28 cellular contexts compared by ENCODE assay signal in the genomic region with DNA sequence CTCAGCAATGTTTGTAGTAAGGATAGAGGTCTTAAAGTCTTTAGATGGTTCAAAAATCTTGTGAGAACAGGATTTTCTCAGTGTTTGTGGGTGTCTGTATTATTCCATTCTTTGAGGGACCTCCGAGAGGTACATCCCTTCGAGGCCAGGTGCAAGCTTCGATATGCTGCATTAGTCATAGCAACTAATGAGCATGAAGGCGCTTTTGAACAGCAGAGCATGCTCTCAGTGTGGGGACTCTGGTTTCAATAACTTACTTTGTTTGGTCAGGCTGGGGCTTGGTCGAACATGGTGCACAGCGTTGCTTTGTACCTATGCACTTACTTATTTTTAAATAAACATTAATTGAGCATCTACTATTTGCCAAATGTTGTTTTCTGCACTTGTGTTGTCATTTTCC.
"Had no signal": no experiment of that assay in that cellular context is flagged by ENCODE, and none has a peak within 500 bp of the region (broad histone marks: within the 10 kb centered on the region; RNA-seq: fewer than 3 reads in every experiment).

No MANE protein-coding gene starts in this region.

- H3K9me3 ChIP-seq: Peyer's patch, SJSA1 had no signal

- ATAC-seq: activated CD8-positive, alpha-beta T cell treated with anti-CD3 and anti-CD28 coated beads for 36 hours; activated T-helper 17 cell treated with anti-CD3 and anti-CD28 coated beads, Interleukin-2, amount 50 U/mL, for 72 hours; K562; SK-N-SH treated with all-trans-retinoic acid at 6 μM for 48 hours had no signal

- H3K27ac Mint-ChIP-seq: activated B cell treated with CpG ODN at 0.5 μM for 24 hours; activated CD4-positive, alpha-beta T cell treated with anti-CD3 and anti-CD28 coated beads, Interleukin-2, amount 10 ng/mL, durations not matched to agents 7 days and 5 days; activated CD8-positive, alpha-beta T cell treated with anti-CD3 and anti-CD28 coated beads for 36 hours; activated T-helper 17 cell treated with anti-CD3 and anti-CD28 coated beads, Interleukin-2, amount 50 U/mL, for 72 hours had no signal

- H3K4me3 Mint-ChIP-seq: activated B cell treated with CpG ODN at 0.5 μM for 24 hours; activated CD4-positive, alpha-beta T cell treated with anti-CD3 and anti-CD28 coated beads, Interleukin-2, amount 10 ng/mL, durations not matched to agents 7 days and 5 days; activated CD8-positive, alpha-beta T cell treated with anti-CD3 and anti-CD28 coated beads for 36 hours; activated T-helper 17 cell treated with anti-CD3 and anti-CD28 coated beads, Interleukin-2, amount 50 U/mL, for 72 hours had no signal

- DNase-seq: activated B cell treated with CpG ODN at 0.5 μM for 24 hours; activated CD4-positive, alpha-beta T cell treated with anti-CD3 and anti-CD28 coated beads for 1 hour; activated CD4-positive, alpha-beta T cell treated with anti-CD3 and anti-CD28 coated beads, Interleukin-2, amount 10 ng/mL, durations not matched to agents 7 days and 5 days; activated CD8-positive, alpha-beta memory T cell treated with anti-CD3 and anti-CD28 coated beads, Interleukin-2, amount 50 U/mL, for 4 hours; activated CD8-positive, alpha-beta T cell treated with anti-CD3 and anti-CD28 coated beads for 36 hours; activated gamma-delta T cell treated with Interleukin-2 at 50 U/mL for 16 hours; activated naive CD4-positive, alpha-beta T cell treated with anti-CD3 and anti-CD28 coated beads, Interleukin-2, amount 50 U/mL, for 16 hours; activated T-cell treated with anti-CD3 and anti-CD28 coated beads, Interleukin-2, amount 50 U/mL, for 1 hour; amygdala; brain microvascular endothelial cell; Karpas-422; MM.1S; NCI-H1105; NCI-H1436; NCI-H1694 treated with DMSO at 0.1 percent for 48 hours; NCI-H2029 treated with DMSO at 0.1 percent for 48 hours; NCI-H510A treated with DMSO at 0.1 percent for 48 hours; NCI-H69; Peyer's patch; Right ventricle myocardium superior; SW 1271; T1000 had no signal

- H3K36me3 ChIP-seq: brain microvascular endothelial cell, cardiac muscle cell, Peyer's patch, SJSA1 had no signal

- H3K4me3 ChIP-seq: cardiac muscle cell, K562, Peyer's patch, SJSA1 had no signal

- H3K9me3 Mint-ChIP-seq: activated CD8-positive, alpha-beta T cell treated with anti-CD3 and anti-CD28 coated beads for 36 hours; activated T-helper 17 cell treated with anti-CD3 and anti-CD28 coated beads, Interleukin-2, amount 50 U/mL, for 72 hours had no signal

- H3K27ac ChIP-seq: brain microvascular endothelial cell, cardiac muscle cell, Peyer's patch, RWPE1, SJSA1 had no signal

- H3K27me3 Mint-ChIP-seq: activated B cell treated with CpG ODN at 0.5 μM for 24 hours; activated CD4-positive, alpha-beta T cell treated with anti-CD3 and anti-CD28 coated beads, Interleukin-2, amount 10 ng/mL, durations not matched to agents 7 days and 5 days; activated CD8-positive, alpha-beta T cell treated with anti-CD3 and anti-CD28 coated beads for 36 hours; activated T-helper 17 cell treated with anti-CD3 and anti-CD28 coated beads, Interleukin-2, amount 50 U/mL, for 72 hours had no signal

- H3K27me3 ChIP-seq: brain microvascular endothelial cell, cardiac muscle cell, Peyer's patch, SJSA1 had no signal
